ENCODE assay signal across 8 cellular contexts in the genomic region with DNA sequence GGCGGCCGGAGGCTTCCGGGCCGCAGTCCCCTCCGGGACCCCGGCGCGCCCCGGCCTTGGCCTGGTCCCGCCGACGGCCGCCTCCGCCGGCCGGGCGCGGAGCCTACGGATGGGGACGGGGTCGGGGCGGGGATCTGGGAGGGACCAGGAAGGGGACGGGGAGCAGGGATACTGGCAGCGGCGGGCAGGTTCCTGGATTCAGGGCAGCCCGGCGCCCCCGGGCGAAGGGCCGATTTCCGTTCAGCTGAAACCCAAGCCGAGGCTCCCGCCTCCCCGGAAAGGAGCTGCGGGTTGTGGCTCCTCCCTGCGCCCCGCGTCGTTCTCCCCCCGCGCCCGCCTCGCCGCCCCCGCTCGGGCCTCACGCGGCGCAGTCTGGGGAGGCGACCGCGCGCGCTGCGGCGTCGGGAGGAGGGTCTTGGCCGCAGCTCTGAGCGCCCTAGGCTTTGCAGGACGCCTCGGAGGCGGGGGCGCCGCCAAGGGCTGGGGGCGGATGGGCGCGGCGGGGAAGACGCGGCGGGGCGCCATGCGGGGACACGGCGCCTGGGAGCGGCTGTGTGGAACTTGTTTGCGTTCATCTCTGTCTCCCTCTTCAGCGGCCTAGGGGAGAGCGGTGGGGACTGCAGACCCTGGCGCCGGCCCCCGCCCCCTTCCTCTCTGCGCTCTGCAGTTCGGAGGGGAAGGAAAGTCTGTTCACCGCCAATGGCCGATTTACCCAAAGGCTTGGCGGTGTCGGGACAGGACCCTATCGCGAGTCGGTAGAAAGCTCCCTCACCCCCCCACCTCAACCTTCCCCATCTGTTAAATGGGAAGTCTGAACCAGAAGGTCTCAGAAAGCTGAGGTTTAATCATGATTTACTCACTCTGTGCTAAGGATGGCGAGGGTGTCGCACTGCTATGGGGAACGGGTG. TPM values are rescaled to one million over a fixed set of nuclear protein-coding genes. Genes with fewer than 3 reads are reported as not detected.
A peak's percentile ranks its signal among the peaks of the same experiment; 100 is the strongest.
DNase-seq lines count a peak whose midpoint lies in the region; ATAC-seq and TF ChIP-seq lines count a peak whose summit lies in the region.

No MANE protein-coding gene starts in this region.

- H3K4me1 ChIP-seq in heart left ventricle, result peaks cover 0 to 18% (median 6%) of the 10 kb centered on the region in 12 donors
- no peaks in the 10 kb centered on the region for H3K4me1 ChIP-seq in prostate gland (replicated peaks)

- H3K36me3 ChIP-seq in heart left ventricle (no peaks in the 10 kb centered on the region), prostate gland (no peaks in the 10 kb centered on the region)

- no peaks in the 10 kb centered on the region for H3K4me1 Mint-ChIP-seq in activated T-helper 1 cell treated with anti-CD3 and anti-CD28 coated beads, Interleukin-12 subunit alpha, Interleukin-12 subunit beta, Interleukin-2, Interleukin-4 antibody, amounts not matched to agents 30 ng/mL and 10 ng/mL and 1 ng/mL, durations not matched to agents 14 hours and 24 hours and 36 hours (ENCODE audit: low read depth)

- DNase-seq in DMS53 treated with DMSO at 0.1 percent for 48 hours (lab: John Stamatoyannopoulos, UW; ENCODE audit: unreplicated experiment), result peak; percentile 34
- DNase-seq in NCI-H2029 treated with DMSO at 0.1 percent for 48 hours (lab: John Stamatoyannopoulos, UW), result peak; percentile 66
- peak; percentile 31 for DNase-seq in activated T-helper 1 cell treated with anti-CD3 and anti-CD28 coated beads, Interleukin-12 subunit alpha, Interleukin-12 subunit beta, Interleukin-2, Interleukin-4 antibody, amounts not matched to agents 30 ng/mL and 10 ng/mL and 1 ng/mL, durations not matched to agents 14 hours and 24 hours and 36 hours (ENCODE audit: low spot score)
- DNase-seq in heart left ventricle, result peak; percentile 34 to 63 (median 34)
- DNase-seq in prostate gland (ENCODE audit: low spot score), result no peak
- no peak for DNase-seq in SKM-1 treated with dmso at 0.1 percent for 144 hours (lab: John Stamatoyannopoulos, UW; ENCODE audit: unreplicated experiment)

- H3K27me3 ChIP-seq in heart left ventricle (peaks cover 0 to 35% (median 0%) of the 10 kb centered on the region in 9 donors), prostate gland (replicated peaks; ENCODE audit: insufficient read depth) (no peaks in the 10 kb centered on the region)

- H3K36me3 Mint-ChIP-seq in activated T-helper 1 cell treated with anti-CD3 and anti-CD28 coated beads, Interleukin-12 subunit alpha, Interleukin-12 subunit beta, Interleukin-2, Interleukin-4 antibody, amounts not matched to agents 30 ng/mL and 10 ng/mL and 1 ng/mL, durations not matched to agents 14 hours and 24 hours and 36 hours (ENCODE audit: low read depth), result no peaks in the 10 kb centered on the region

- H3K27me3 Mint-ChIP-seq in activated T-helper 1 cell treated with anti-CD3 and anti-CD28 coated beads, Interleukin-12 subunit alpha, Interleukin-12 subunit beta, Interleukin-2, Interleukin-4 antibody, amounts not matched to agents 30 ng/mL and 10 ng/mL and 1 ng/mL, durations not matched to agents 14 hours and 24 hours and 36 hours (ENCODE audit: insufficient read depth), result peaks cover 40% of the 10 kb centered on the region

- TF ChIP-seq POLR2A in heart left ventricle (IDR thresholded peaks at IDR 0.05) (no peak), prostate gland (IDR thresholded peaks at IDR 0.05) (no peak)

- intact Hi-C loops in activated T-helper 1 cell treated with anti-CD3 and anti-CD28 coated beads, Interleukin-12 subunit alpha, Interleukin-12 subunit beta, Interleukin-2, Interleukin-4 antibody, amounts not matched to agents 30 ng/mL and 10 ng/mL and 1 ng/mL, durations not matched to agents 14 hours and 24 hours and 36 hours (cut with micrococcal nuclease), result loop anchor here (1.0 to 5.0 kb wide), 4 partner anchors 19 to 325 kb away; a partner anchor contains a TSS
- intact Hi-C loops in heart left ventricle (cut with DNase I), result no loop called here
- intact Hi-C loops in prostate gland (cut with DNase I), result no loop called here

- no peaks in the 10 kb centered on the region for H3K9me3 ChIP-seq in heart left ventricle
- H3K9me3 ChIP-seq in prostate gland, result no peaks in the 10 kb centered on the region

- H3K27ac ChIP-seq in heart left ventricle (peak overlapping the region in 1 of 12 donors; percentile 51), prostate gland (no peak overlapping the region)

- no peaks in the 10 kb centered on the region for H3K9me3 Mint-ChIP-seq in activated T-helper 1 cell treated with anti-CD3 and anti-CD28 coated beads, Interleukin-12 subunit alpha, Interleukin-12 subunit beta, Interleukin-2, Interleukin-4 antibody, amounts not matched to agents 30 ng/mL and 10 ng/mL and 1 ng/mL, durations not matched to agents 14 hours and 24 hours and 36 hours

- TF ChIP-seq CTCF in heart left ventricle (IDR thresholded peaks at IDR 0.05) (no peak), prostate gland (IDR thresholded peaks at IDR 0.05) (no peak)

- H3K27ac Mint-ChIP-seq in activated T-helper 1 cell treated with anti-CD3 and anti-CD28 coated beads, Interleukin-12 subunit alpha, Interleukin-12 subunit beta, Interleukin-2, Interleukin-4 antibody, amounts not matched to agents 30 ng/mL and 10 ng/mL and 1 ng/mL, durations not matched to agents 14 hours and 24 hours and 36 hours, result no peak overlapping the region

- ATAC-seq in heart left ventricle, result peak in 3 of 4 donors; percentile 29 to 68 (median 55)
- no peak for ATAC-seq in HG03097 (IDR thresholded peaks at IDR 0.05; ENCODE audit: low FRiP score, unreplicated experiment)
- ATAC-seq in GM21786 (IDR thresholded peaks at IDR 0.05; ENCODE audit: unreplicated experiment), result no peak

- peak overlapping the region; percentile 54 for H3K4me3 Mint-ChIP-seq in activated T-helper 1 cell treated with anti-CD3 and anti-CD28 coated beads, Interleukin-12 subunit alpha, Interleukin-12 subunit beta, Interleukin-2, Interleukin-4 antibody, amounts not matched to agents 30 ng/mL and 10 ng/mL and 1 ng/mL, durations not matched to agents 14 hours and 24 hours and 36 hours

- H3K4me3 ChIP-seq in heart left ventricle, result peak overlapping the region; percentile 49 to 69 (median 61)
- H3K4me3 ChIP-seq in prostate gland, result peak overlapping the region; percentile 35 to 44

- 3 to 11% (median 5%) methylated on average over 25 to 94 of the region's 94 CpGs for WGBS in heart left ventricle, 4 donors
- WGBS in prostate gland, result 4% methylated on average over 81 of the region's 94 CpGs

RNA-seq across cellular contexts. Expression of a gene that starts 22.7 kb away (rescaled TPM):
- total RNA-seq in activated T-helper 1 cell treated with anti-CD3 and anti-CD28 coated beads, Interleukin-12 subunit alpha, Interleukin-12 subunit beta, Interleukin-2, Interleukin-4 antibody, amounts not matched to agents 30 ng/mL and 10 ng/mL and 1 ng/mL, durations not matched to agents 14 hours and 24 hours and 36 hours, result 17.0 and 17.7 TPM in 2 replicates
- 10 to 100 TPM in 5 of 9 donors, 1 to 10 TPM in 4; 7.1 to 14.3 (median 10.1) TPM for total RNA-seq in heart left ventricle
- 10 to 100 TPM in 1 of 2 donors, 1 to 10 TPM in 1; 4.3 to 11.4 TPM for polyA plus RNA-seq in heart left ventricle
- 10 to 100 TPM; 26.0 to 67.9 TPM for total RNA-seq in prostate gland

Comparison
In these comparisons a context has a peak if more than half of its experiments do, and no peak if none do; other contexts are left out.
1. DNase-seq: peak in DMS53 treated with DMSO at 0.1 percent for 48 hours (single experiment), NCI-H2029 treated with DMSO at 0.1 percent for 48 hours (single experiment), activated T-helper 1 cell treated with anti-CD3 and anti-CD28 coated beads, Interleukin-12 subunit alpha, Interleukin-12 subunit beta, Interleukin-2, Interleukin-4 antibody, amounts not matched to agents 30 ng/mL and 10 ng/mL and 1 ng/mL, durations not matched to agents 14 hours and 24 hours and 36 hours (single experiment) and heart left ventricle (5 of 5); none in prostate gland (single experiment) and SKM-1 treated with dmso at 0.1 percent for 144 hours (single experiment).
2. ATAC-seq: peak in heart left ventricle (3 of 4); none in HG03097 (single experiment) and GM21786 (single experiment).